ENCODE assay signal across 17 cellular contexts in the genomic region with DNA sequence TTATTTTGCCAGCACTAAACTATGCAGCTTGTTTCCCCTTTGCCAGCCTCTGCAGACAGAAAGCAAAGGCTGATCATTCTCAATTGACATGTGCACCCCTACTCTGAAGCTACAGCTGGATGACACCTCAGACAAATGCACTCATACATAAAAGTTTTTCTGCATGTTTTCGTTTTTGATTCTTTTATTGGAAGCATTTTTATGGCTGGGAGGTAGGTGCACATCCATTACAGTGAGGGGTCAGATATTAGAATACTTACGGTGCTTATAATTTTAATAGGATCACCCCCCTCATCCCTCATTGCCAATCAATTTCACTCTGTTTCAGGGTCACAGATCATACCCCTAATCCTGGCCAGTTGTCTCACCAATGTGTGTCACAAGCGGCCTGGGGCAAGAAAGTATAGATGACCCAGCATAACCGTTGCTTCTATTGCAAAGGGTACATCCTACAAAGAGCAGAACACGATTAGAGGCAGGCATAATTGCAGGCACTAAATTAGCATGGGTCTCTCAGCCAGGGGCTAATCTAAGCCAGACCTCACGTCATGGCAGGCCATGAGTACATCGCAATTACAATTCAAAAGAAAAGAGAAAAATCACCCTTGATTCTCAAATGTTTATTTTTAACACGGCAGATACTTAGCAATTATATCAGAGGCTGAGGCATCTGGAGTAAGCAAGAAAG.
DNase-seq lines count a peak whose midpoint lies in the region; ATAC-seq lines count a peak whose summit lies in the region.
"Had no signal": no experiment of that assay in that cellular context is flagged by ENCODE, and none has a peak within 500 bp of the region (broad histone marks: within the 10 kb centered on the region; RNA-seq: fewer than 3 reads in every experiment).

No MANE protein-coding gene starts in this region.

- H3F3A ChIP-seq in GM23248 (ENCODE audit: insufficient read depth) = no peaks in the 10 kb centered on the region

- H4K20me1 ChIP-seq in BLaER1 = no peaks in the 10 kb centered on the region
- H4K20me1 ChIP-seq in GM23248 (ENCODE audit: insufficient read depth) = no peaks in the 10 kb centered on the region

- no peak overlapping the region for H3K56ac ChIP-seq in mesendoderm (ENCODE audit: low read length)

- no peak overlapping the region for H3K27ac Mint-ChIP-seq in T-cell

- H3K23ac ChIP-seq in mesendoderm (ENCODE audit: low read length) = peak overlapping the region; percentile 37

- H3K4me3 ChIP-seq in BLaER1 (no peak overlapping the region), GM23248 (peak overlapping the region; percentile 82), mesendoderm (ENCODE audit: low read length) (no peak overlapping the region)

- no peak overlapping the region for H3K9ac ChIP-seq in BLaER1
- no peak overlapping the region for H3K9ac ChIP-seq in GM23248
- H3K9ac ChIP-seq in mesendoderm (ENCODE audit: low read length) = no peak overlapping the region

- peaks cover 11 to 24% (median 22%) of the 10 kb centered on the region in 3 donors for H3K4me1 Mint-ChIP-seq in T-cell

- H2AFZ ChIP-seq in GM23248 = peak overlapping the region; percentile 94

- DNase-seq in GM23248 (no peak), T-cell (no peak), mesendoderm (no peak), AG08395 (ENCODE audit: low spot score) (no peak)
- DNase-seq: activated naive CD4-positive, alpha-beta T cell treated with anti-CD3 and anti-CD28 coated beads, Interleukin-2, amount 50 U/mL, for 16 hours; EL; left colon; NCI-H446 treated with DMSO at 0.1 percent for 48 hours; right cardiac atrium; stimulated activated CD4-positive, alpha-beta T cell treated with anti-CD3 and anti-CD28 coated beads, Interleukin-2, amount 100 ng/mL, for 48 hours; SW 1271; WERI-Rb-1 had no signal

- H2BK15ac ChIP-seq in mesendoderm (replicated peaks; ENCODE audit: low read depth) = no peak overlapping the region

- H4K5ac ChIP-seq in mesendoderm (ENCODE audit: low read length) = no peak overlapping the region

- peak overlapping the region; percentile 22 to 79 (median 63) for H3K4me3 Mint-ChIP-seq in T-cell

- CTCF ChIA-PET in T-cell (lab: Charles Lee) = no interaction called here

- peaks cover 0 to 3% (median 0%) of the 10 kb centered on the region in 3 donors for H3K9me3 Mint-ChIP-seq in T-cell

- ATAC-seq in T-cell (replicated peaks in 1 of 4) (no peak), HG02885 (IDR thresholded peaks at IDR 0.05; ENCODE audit: poor library complexity, unreplicated experiment) (no peak), GM18907 (IDR thresholded peaks at IDR 0.05; ENCODE audit: unreplicated experiment) (no peak), GM18867 (IDR thresholded peaks at IDR 0.05; ENCODE audit: unreplicated experiment) (no peak)

- H2AK5ac ChIP-seq in mesendoderm (ENCODE audit: low read length) = no peak overlapping the region

- H2BK120ac ChIP-seq in mesendoderm (ENCODE audit: low read depth, low read length) = peak overlapping the region; percentile 15

- H3K79me2 ChIP-seq in GM23248 (ENCODE audit: insufficient read depth) = no peaks in the 10 kb centered on the region
- no peaks in the 10 kb centered on the region for H3K79me2 ChIP-seq in mesendoderm (ENCODE audit: control insufficient read depth, insufficient read depth, low read length)

- H3K9me3 ChIP-seq in BLaER1 (0 out of 2 replicates have a peak, but pooled peaks cover 3% of the 10 kb centered on the region), GM23248 (ENCODE audit: low read depth) (no peaks in the 10 kb centered on the region)

- WGBS in GM23248 (ENCODE audit: low coverage in 1 of 2, low lambda C conversion rate in 2 of 2, missing lambda C conversion rate in 2 of 2), 2 experiments = 35 to 42% methylated on average over 8 of the region's 8 CpGs
- WGBS in mesendoderm (ENCODE audit: extremely low coverage, insufficient coverage, low lambda C conversion rate) = no CpG with 5 or more reads among the region's 8 CpGs

- H3K4me2 ChIP-seq in BLaER1 = peak overlapping the region; percentile 91
- H3K4me2 ChIP-seq in GM23248 (ENCODE audit: unreplicated experiment) = peak overlapping the region; percentile 95
- H3K4me2 ChIP-seq in mesendoderm (ENCODE audit: low read length) = no peak overlapping the region

- no peak overlapping the region for H3K4ac ChIP-seq in mesendoderm (ENCODE audit: low read depth, low read length)

- no peak overlapping the region for H2BK5ac ChIP-seq in mesendoderm (ENCODE audit: low read length)

- no peak overlapping the region for H3K27ac ChIP-seq in BLaER1
- no peak overlapping the region for H3K27ac ChIP-seq in GM23248
- no peak overlapping the region for H3K27ac ChIP-seq in mesendoderm (ENCODE audit: low read depth, low read length)
- H3K27ac ChIP-seq: C4-2B, WERI-Rb-1 had no signal

- H3K79me1 ChIP-seq in mesendoderm (ENCODE audit: low read length) = no peaks in the 10 kb centered on the region

- peaks cover 23% of the 10 kb centered on the region for H3K4me1 ChIP-seq in BLaER1
- no peaks in the 10 kb centered on the region for H3K4me1 ChIP-seq in GM23248 (ENCODE audit: insufficient read depth)
- peaks cover 7% of the 10 kb centered on the region for H3K4me1 ChIP-seq in mesendoderm (ENCODE audit: control insufficient read depth, low read depth, low read length)

- H4K8ac ChIP-seq in mesendoderm (ENCODE audit: low read depth, low read length) = no peak overlapping the region

- H3K36me3 Mint-ChIP-seq in T-cell = no peaks in the 10 kb centered on the region

- POLR2A ChIA-PET in T-cell (lab: Charles Lee) = no interaction called here

- no peaks in the 10 kb centered on the region for H3K27me3 ChIP-seq in BLaER1
- H3K27me3 ChIP-seq in GM23248 (replicated peaks; ENCODE audit: insufficient read depth) = no peaks in the 10 kb centered on the region
- no peaks in the 10 kb centered on the region for H3K27me3 ChIP-seq in mesendoderm (ENCODE audit: insufficient read depth, low read length, poor library complexity)

- no peak overlapping the region for H3K18ac ChIP-seq in mesendoderm (ENCODE audit: low read length)

- in situ Hi-C loops in GM23248 (cut with MboI) = no loop called here

- H3K27me3 Mint-ChIP-seq in T-cell = peaks cover 2 to 4% of the 10 kb centered on the region in 2 donors

- H3K36me3 ChIP-seq in BLaER1 = no peaks in the 10 kb centered on the region
- no peaks in the 10 kb centered on the region for H3K36me3 ChIP-seq in GM23248 (ENCODE audit: low read depth)
- no peaks in the 10 kb centered on the region for H3K36me3 ChIP-seq in mesendoderm (ENCODE audit: control insufficient read depth, insufficient read depth, low read length)
- H3K36me3 ChIP-seq: WERI-Rb-1 had no signal

- H3K9me2 ChIP-seq in GM23248 (ENCODE audit: insufficient read depth) = no peaks in the 10 kb centered on the region
